16 cellular contexts compared by ENCODE assay signal in genomic region chr10:121684276-121684675, GRCh38.
DNase-seq lines count a peak whose midpoint lies in the region; ATAC-seq, FAIRE-seq and TF ChIP-seq lines count a peak whose summit lies in the region.
"Had no signal": no experiment of that assay in that cellular context is flagged by ENCODE, and none has a peak within 500 bp of the region (broad histone marks: within the 10 kb centered on the region; RNA-seq: fewer than 3 reads in every experiment).

No MANE protein-coding gene starts in this region.

- no peaks in the 10 kb centered on the region for H4K20me1 ChIP-seq in neural progenitor cell (ENCODE audit: low read depth)

- in situ Hi-C loops in KBM-7 (cut with MboI; ENCODE audit: low pct_unique_long_range_greater_than_20kb, low sequenced_read_pairs) = no loop called here

- DNase-seq in KBM-7 (peak; percentile 4), RCC 7860 (ENCODE audit: low spot score) (peak; percentile 39), endodermal cell (no peak), neural progenitor cell (ENCODE audit: low spot score) (no peak), small intestine (no peak), left colon (no peak)
- no peak for DNase-seq in effector memory CD8-positive, alpha-beta T cell
- DNase-seq in activated naive CD4-positive, alpha-beta T cell treated with anti-CD3 and anti-CD28 coated beads, Interleukin-2, amount 50 U/mL, for 72 hours (ENCODE audit: low spot score in 2 of 2) = no peak
- DNase-seq: Calu3; CD4-positive, alpha-beta T cell; NCI-H1417; NCI-H1930; NCI-H510A had no signal

- intact Hi-C loops in left colon (cut with DNase I, micrococcal nuclease) = no loop called here

- peak overlapping the region; percentile 63 for H3K4me2 ChIP-seq in neural progenitor cell
- H3K4me2 ChIP-seq: KMS-11 had no signal

- H3K27me3 Mint-ChIP-seq in endodermal cell (ENCODE audit: insufficient read depth) (peaks cover 4% of the 10 kb centered on the region), neural progenitor cell (ENCODE audit: insufficient read depth, low read depth) (peaks cover 37% of the 10 kb centered on the region)
- peaks cover 40 to 66% of the 10 kb centered on the region in 2 donors for H3K27me3 Mint-ChIP-seq in effector memory CD8-positive, alpha-beta T cell

- no peak overlapping the region for H3K9ac ChIP-seq in endodermal cell (ENCODE audit: extremely low read depth, low read length, poor library complexity, severe bottlenecking)
- H3K9ac ChIP-seq in neural progenitor cell = no peak overlapping the region
- H3K9ac ChIP-seq: KMS-11 had no signal

- no peaks in the 10 kb centered on the region for H3K79me2 ChIP-seq in neural progenitor cell (ENCODE audit: low read depth)

- H3K27ac Mint-ChIP-seq in endodermal cell (no peak overlapping the region), neural progenitor cell (peak overlapping the region; percentile 3)
- no peak overlapping the region for H3K27ac Mint-ChIP-seq in effector memory CD8-positive, alpha-beta T cell
- no peak overlapping the region for H3K27ac Mint-ChIP-seq in activated naive CD4-positive, alpha-beta T cell treated with anti-CD3 and anti-CD28 coated beads, Interleukin-2, amount 50 U/mL, for 72 hours
- H3K27ac Mint-ChIP-seq: B cell; CD4-positive, alpha-beta T cell had no signal

- H3K4me1 Mint-ChIP-seq in endodermal cell (peaks cover 10% of the 10 kb centered on the region), neural progenitor cell (peaks cover 77% of the 10 kb centered on the region)
- no peaks in the 10 kb centered on the region for H3K4me1 Mint-ChIP-seq in effector memory CD8-positive, alpha-beta T cell (ENCODE audit: low read depth in 2 of 2)
- H3K4me1 Mint-ChIP-seq: B cell had no signal

- TF ChIP-seq CTCF in endodermal cell (conservative IDR thresholded peaks at IDR 0.05) (no peak), neural progenitor cell (IDR thresholded peaks at IDR 0.05) (no peak)

- H3K27ac ChIP-seq in endodermal cell (ENCODE audit: low read depth, low read length) (peak overlapping the region; percentile 81), neural progenitor cell (no peak overlapping the region), small intestine (ENCODE audit: low read depth in 1 of 2, low read length in 1 of 2) (no peak overlapping the region)
- H3K27ac ChIP-seq: KMS-11 had no signal

- no peak for ATAC-seq in left colon
- no peak for ATAC-seq in effector memory CD8-positive, alpha-beta T cell (replicated peaks)
- no peak for ATAC-seq in activated naive CD4-positive, alpha-beta T cell treated with anti-CD3 and anti-CD28 coated beads, Interleukin-2, amount 50 U/mL, for 72 hours

- H3K36me3 Mint-ChIP-seq in endodermal cell (ENCODE audit: low read depth) (no peaks in the 10 kb centered on the region), neural progenitor cell (no peaks in the 10 kb centered on the region)
- no peaks in the 10 kb centered on the region for H3K36me3 Mint-ChIP-seq in effector memory CD8-positive, alpha-beta T cell (ENCODE audit: insufficient read depth)
- H3K36me3 Mint-ChIP-seq in activated naive CD4-positive, alpha-beta T cell treated with anti-CD3 and anti-CD28 coated beads, Interleukin-2, amount 50 U/mL, for 72 hours = no peaks in the 10 kb centered on the region

- H3K4me3 ChIP-seq in endodermal cell (ENCODE audit: low read length) (no peak overlapping the region), neural progenitor cell (no peak overlapping the region), small intestine (ENCODE audit: low read depth in 1 of 2, low read length in 2 of 2) (no peak overlapping the region)

- H3F3A ChIP-seq in neural progenitor cell (ENCODE audit: low read depth) = peaks cover 61% of the 10 kb centered on the region

- H3K4me3 Mint-ChIP-seq in endodermal cell (no peak overlapping the region), neural progenitor cell (no peak overlapping the region)
- H3K4me3 Mint-ChIP-seq in effector memory CD8-positive, alpha-beta T cell = no peak overlapping the region
- H3K4me3 Mint-ChIP-seq: B cell; CD4-positive, alpha-beta T cell had no signal

- no peaks in the 10 kb centered on the region for H3K9me3 ChIP-seq in endodermal cell (ENCODE audit: control insufficient read depth, low read length)
- H3K9me3 ChIP-seq in neural progenitor cell (ENCODE audit: low read depth) = no peaks in the 10 kb centered on the region
- no peaks in the 10 kb centered on the region for H3K9me3 ChIP-seq in small intestine (ENCODE audit: control insufficient read depth, low read depth)

- 90 to 96% methylated on average over 6 to 7 of the region's 8 CpGs for WGBS in endodermal cell (ENCODE audit: insufficient coverage in 1 of 2, insufficient read length in 1 of 2), 2 experiments
- 87 to 91% (median 90%) methylated on average over 8 of the region's 8 CpGs for WGBS in small intestine, 3 donors

- FAIRE-seq in RCC 7860 (lab: Jason Lieb, UNC) = no peak
- FAIRE-seq in small intestine (lab: Jason Lieb, UNC) = no peak
- FAIRE-seq: GM12892 had no signal

- H3K36me3 ChIP-seq in endodermal cell (ENCODE audit: control insufficient read depth, insufficient read depth, low read length) = no peaks in the 10 kb centered on the region
- H3K36me3 ChIP-seq in neural progenitor cell = no peaks in the 10 kb centered on the region
- H3K36me3 ChIP-seq in small intestine (ENCODE audit: control insufficient read depth in 2 of 2, insufficient read depth in 2 of 2, low read length in 2 of 2) = no peaks in the 10 kb centered on the region

- H2AFZ ChIP-seq in neural progenitor cell (replicated peaks) = no peak overlapping the region

- H3K4me1 ChIP-seq in endodermal cell (ENCODE audit: control insufficient read depth, insufficient read depth, low read length) = no peaks in the 10 kb centered on the region
- peaks cover 55% of the 10 kb centered on the region for H3K4me1 ChIP-seq in neural progenitor cell
- H3K4me1 ChIP-seq in small intestine (ENCODE audit: control insufficient read depth in 2 of 2, insufficient read depth in 1 of 2, low read depth in 1 of 2, low read length in 1 of 2) = no peaks in the 10 kb centered on the region

- H3K27me3 ChIP-seq in endodermal cell (ENCODE audit: control insufficient read depth, insufficient read depth, low read length, poor library complexity, severe bottlenecking) (peaks cover 6% of the 10 kb centered on the region), neural progenitor cell (peaks cover 8% of the 10 kb centered on the region), small intestine (ENCODE audit: control insufficient read depth in 2 of 2, insufficient read depth in 2 of 2, low read length in 2 of 2) (no peaks in the 10 kb centered on the region)

- peaks cover 3% of the 10 kb centered on the region for H3K9me3 Mint-ChIP-seq in endodermal cell
- H3K9me3 Mint-ChIP-seq in neural progenitor cell = peaks cover 4% of the 10 kb centered on the region
- no peaks in the 10 kb centered on the region for H3K9me3 Mint-ChIP-seq in effector memory CD8-positive, alpha-beta T cell
- no peaks in the 10 kb centered on the region for H3K9me3 Mint-ChIP-seq in activated naive CD4-positive, alpha-beta T cell treated with anti-CD3 and anti-CD28 coated beads, Interleukin-2, amount 50 U/mL, for 72 hours

Comparison
In these comparisons a context has a peak if more than half of its experiments do, and no peak if none do; other contexts are left out.
1. DNase-seq: peak in KBM-7 (single experiment) and RCC 7860 (single experiment); none in endodermal cell (single experiment), neural progenitor cell (single experiment), small intestine (single experiment), left colon (0 of 2), effector memory CD8-positive, alpha-beta T cell (0 of 3) and activated naive CD4-positive, alpha-beta T cell treated with anti-CD3 and anti-CD28 coated beads, Interleukin-2, amount 50 U/mL, for 72 hours (0 of 2).